ENCODE assay signal across 31 cellular contexts in the genomic region with DNA sequence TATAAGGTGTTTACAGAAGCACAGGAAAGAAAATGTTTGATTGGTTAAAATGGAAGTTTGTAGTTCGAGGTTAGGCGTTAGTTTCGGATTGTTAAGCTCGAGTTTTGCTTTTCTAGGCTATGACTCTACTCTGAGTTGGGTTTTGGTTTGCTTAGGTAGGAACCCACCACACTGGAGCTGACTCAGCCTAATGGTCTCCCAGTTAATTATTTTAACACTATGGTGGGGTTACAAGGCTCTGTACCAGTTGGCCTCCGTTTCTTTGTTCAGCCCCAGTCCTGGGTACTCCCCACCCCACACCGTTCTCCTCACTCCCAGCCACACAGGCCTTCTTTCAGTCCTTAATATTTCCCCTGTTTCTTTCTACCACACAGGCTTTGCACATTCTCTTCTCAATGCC.
"Had no signal": no experiment of that assay in that cellular context is flagged by ENCODE, and none has a peak within 500 bp of the region (broad histone marks: within the 10 kb centered on the region; RNA-seq: fewer than 3 reads in every experiment).

No MANE protein-coding gene starts in this region.

- FAIRE-seq: urothelium cell line had no signal

- H2AFZ ChIP-seq: neural progenitor cell, parathyroid adenoma had no signal

- H3K4me2 ChIP-seq: neural progenitor cell, smooth muscle cell had no signal

- H3K27ac Mint-ChIP-seq: naive B cell; naive thymus-derived CD8-positive, alpha-beta T cell; natural killer cell treated with Interleukin-12 subunit alpha and Interleukin-12 subunit beta and Interleukin-15 and Interleukin-18, amount 100 ng/mL, for 72 hours; neural progenitor cell; progenitor cell of endocrine pancreas; stimulated activated effector memory CD8-positive, alpha-beta T cell treated with anti-CD3 and anti-CD28 coated beads, Interleukin-12 subunit alpha, Interleukin-12 subunit beta, amount 100 ng/mL, for 72 hours; stimulated activated naive B cell treated with anti-CD40 and anti-IgM and Interleukin-4, amounts not matched to agents 10 μg/mL and 1 μg/mL and 100 μg/mL, for 72 hours; stimulated activated naive CD8-positive, alpha-beta T cell treated with anti-CD3 and anti-CD28 coated beads, Interleukin-15, Interleukin-2, amounts not matched to agents 100 ng/mL and 50 ng/mL, for 24 hours had no signal

- H3K9me3 ChIP-seq: ovary, psoas muscle, right lobe of liver, sigmoid colon, spleen, stomach, thoracic aorta, thyroid gland, tibial nerve, upper lobe of left lung had no signal

- H3K9me3 Mint-ChIP-seq: neural progenitor cell; stimulated activated naive B cell treated with anti-CD40 and anti-IgM and Interleukin-4, amounts not matched to agents 10 μg/mL and 1 μg/mL and 100 μg/mL, for 72 hours; stimulated activated naive CD8-positive, alpha-beta T cell treated with anti-CD3 and anti-CD28 coated beads, Interleukin-15, Interleukin-2, amounts not matched to agents 100 ng/mL and 50 ng/mL, for 24 hours had no signal

- H3K4me3 Mint-ChIP-seq: naive thymus-derived CD8-positive, alpha-beta T cell; natural killer cell treated with Interleukin-12 subunit alpha and Interleukin-12 subunit beta and Interleukin-15 and Interleukin-18, amount 100 ng/mL, for 72 hours; neural progenitor cell; stimulated activated effector memory CD8-positive, alpha-beta T cell treated with anti-CD3 and anti-CD28 coated beads, Interleukin-12 subunit alpha, Interleukin-12 subunit beta, amount 100 ng/mL, for 72 hours; stimulated activated naive B cell treated with anti-CD40 and anti-IgM and Interleukin-4, amounts not matched to agents 10 μg/mL and 1 μg/mL and 100 μg/mL, for 72 hours; stimulated activated naive CD8-positive, alpha-beta T cell treated with anti-CD3 and anti-CD28 coated beads, Interleukin-15, Interleukin-2, amounts not matched to agents 100 ng/mL and 50 ng/mL, for 24 hours had no signal

- DNase-seq: naive B cell; naive thymus-derived CD8-positive, alpha-beta T cell; occipital lobe; ovary; posterior cingulate gyrus; psoas muscle; right cardiac atrium; right lobe of liver; sigmoid colon; spleen; stimulated activated CD4-positive, alpha-beta T cell treated with anti-CD3 and anti-CD28 coated beads, Interleukin-12 subunit alpha, Interleukin-12 subunit beta, amount 100 ng/mL, for 4 hours; stimulated activated CD4-positive, alpha-beta T cell treated with anti-CD3 and anti-CD28 coated beads, Interleukin-1b, Interleukin-23, amount 100 ng/mL, for 48 hours; stimulated activated CD4-positive, alpha-beta T cell treated with anti-CD3 and anti-CD28 coated beads, Interleukin-4, amount 100 ng/mL, for 1 hour; stimulated activated CD4-positive, alpha-beta T cell treated with anti-CD3 and anti-CD28 coated beads, Interleukin-4, amount 100 ng/mL, for 4 hours; stimulated activated naive B cell treated with anti-CD40 and anti-IgM and Interleukin-4, amounts not matched to agents 10 μg/mL and 1 μg/mL and 100 μg/mL, for 72 hours; stimulated activated naive CD4-positive, alpha-beta T cell treated with Interleukin-2 at 50 U/mL for 16 hours; stomach; trophoblast cell; upper lobe of left lung had no signal

- H3K36me3 Mint-ChIP-seq: naive B cell; naive thymus-derived CD8-positive, alpha-beta T cell; natural killer cell treated with Interleukin-12 subunit alpha and Interleukin-12 subunit beta and Interleukin-15 and Interleukin-18, amount 100 ng/mL, for 72 hours; neural progenitor cell; stimulated activated effector memory CD8-positive, alpha-beta T cell treated with anti-CD3 and anti-CD28 coated beads, Interleukin-12 subunit alpha, Interleukin-12 subunit beta, amount 100 ng/mL, for 72 hours; stimulated activated naive B cell treated with anti-CD40 and anti-IgM and Interleukin-4, amounts not matched to agents 10 μg/mL and 1 μg/mL and 100 μg/mL, for 72 hours had no signal

- ATAC-seq: naive thymus-derived CD8-positive, alpha-beta T cell; psoas muscle; right cardiac atrium; right lobe of liver; stimulated activated effector memory CD8-positive, alpha-beta T cell treated with anti-CD3 and anti-CD28 coated beads, Interleukin-12 subunit alpha, Interleukin-12 subunit beta, amount 100 ng/mL, for 72 hours; stimulated activated naive B cell treated with anti-CD40 and anti-IgM and Interleukin-4, amounts not matched to agents 10 μg/mL and 1 μg/mL and 100 μg/mL, for 72 hours had no signal

- H3K36me3 ChIP-seq: neural progenitor cell, ovary, right lobe of liver, sigmoid colon, spleen, stomach, thoracic aorta, thyroid gland, tibial nerve, upper lobe of left lung had no signal

- H3K79me2 ChIP-seq: parathyroid adenoma had no signal

- H3K9ac ChIP-seq: neural progenitor cell, parathyroid adenoma had no signal

- H3K27me3 ChIP-seq: neural progenitor cell, ovary, right lobe of liver, sigmoid colon, stomach, thyroid gland, tibial nerve, upper lobe of left lung had no signal

- H3K4me1 ChIP-seq: neural progenitor cell, parathyroid adenoma, psoas muscle, right lobe of liver, sigmoid colon, spleen, stomach, thyroid gland, tibial nerve, upper lobe of left lung had no signal

- H3K4me1 Mint-ChIP-seq: naive B cell; naive thymus-derived CD8-positive, alpha-beta T cell; stimulated activated effector memory CD8-positive, alpha-beta T cell treated with anti-CD3 and anti-CD28 coated beads, Interleukin-12 subunit alpha, Interleukin-12 subunit beta, amount 100 ng/mL, for 72 hours; stimulated activated naive B cell treated with anti-CD40 and anti-IgM and Interleukin-4, amounts not matched to agents 10 μg/mL and 1 μg/mL and 100 μg/mL, for 72 hours had no signal

- H3K27ac ChIP-seq: neural progenitor cell, ovary, parathyroid adenoma, psoas muscle, right lobe of liver, sigmoid colon, skin epidermis, spleen, stomach, thoracic aorta, thyroid gland, tibial nerve, upper lobe of left lung had no signal

- H3K27me3 Mint-ChIP-seq: natural killer cell treated with Interleukin-12 subunit alpha and Interleukin-12 subunit beta and Interleukin-15 and Interleukin-18, amount 100 ng/mL, for 72 hours; stimulated activated naive CD8-positive, alpha-beta T cell treated with anti-CD3 and anti-CD28 coated beads, Interleukin-15, Interleukin-2, amounts not matched to agents 100 ng/mL and 50 ng/mL, for 24 hours had no signal

- H3K4me3 ChIP-seq: neural progenitor cell, ovary, psoas muscle, right lobe of liver, sigmoid colon, skin epidermis, smooth muscle cell, spleen, stomach, thoracic aorta, thyroid gland, tibial nerve, upper lobe of left lung had no signal
